8 cellular contexts compared by ENCODE assay signal in genomic region chr2:46179037-46179621, GRCh38.
A peak's percentile ranks its signal among the peaks of the same experiment; 100 is the strongest.
DNase-seq lines count a peak whose midpoint lies in the region; ATAC-seq and TF ChIP-seq lines count a peak whose summit lies in the region.

No MANE protein-coding gene starts in this region.

- H3K9me3 ChIP-seq in gastroesophageal sphincter (no peaks in the 10 kb centered on the region), skeletal muscle tissue (ENCODE audit: control insufficient read depth in 3 of 3, low read length in 3 of 3) (no peaks in the 10 kb centered on the region)

- H3K27ac Mint-ChIP-seq in activated T-helper 1 cell treated with anti-CD3 and anti-CD28 coated beads, Interleukin-12 subunit alpha, Interleukin-12 subunit beta, Interleukin-2, Interleukin-4 antibody, amounts not matched to agents 30 ng/mL and 10 ng/mL and 1 ng/mL, durations not matched to agents 14 hours and 24 hours and 36 hours = peak overlapping the region; percentile 65

- intact Hi-C loops in activated T-helper 1 cell treated with anti-CD3 and anti-CD28 coated beads, Interleukin-12 subunit alpha, Interleukin-12 subunit beta, Interleukin-2, Interleukin-4 antibody, amounts not matched to agents 30 ng/mL and 10 ng/mL and 1 ng/mL, durations not matched to agents 14 hours and 24 hours and 36 hours (cut with micrococcal nuclease) = loop anchor here (1.0 kb wide), 1 partner anchor 8 kb away; no protein-coding TSS in a partner anchor
- intact Hi-C loops in head of caudate nucleus (cut with DNase I) = no loop called here

- peak; percentile 95 for ATAC-seq in gastroesophageal sphincter

- H3K9me3 Mint-ChIP-seq in activated T-helper 1 cell treated with anti-CD3 and anti-CD28 coated beads, Interleukin-12 subunit alpha, Interleukin-12 subunit beta, Interleukin-2, Interleukin-4 antibody, amounts not matched to agents 30 ng/mL and 10 ng/mL and 1 ng/mL, durations not matched to agents 14 hours and 24 hours and 36 hours = no peaks in the 10 kb centered on the region

- no peak for TF ChIP-seq CTCF in gastroesophageal sphincter (IDR thresholded peaks at IDR 0.05)

- peak overlapping the region in 3 of 4 donors; percentile 2 to 61 (median 61) for H3K27ac ChIP-seq in gastroesophageal sphincter
- H3K27ac ChIP-seq in skeletal muscle tissue (ENCODE audit: low read depth, low read length) = peak overlapping the region; percentile 73

- DNase-seq in GM04503 (ENCODE audit: low read depth) (peak; percentile 92), M059J (ENCODE audit: low read depth) (peak; percentile 93), NCI-H446 (lab: John Stamatoyannopoulos, UW) (no peak), GF-D8 (lab: John Stamatoyannopoulos, UW) (no peak), head of caudate nucleus (no peak)
- DNase-seq in activated T-helper 1 cell treated with anti-CD3 and anti-CD28 coated beads, Interleukin-12 subunit alpha, Interleukin-12 subunit beta, Interleukin-2, Interleukin-4 antibody, amounts not matched to agents 30 ng/mL and 10 ng/mL and 1 ng/mL, durations not matched to agents 14 hours and 24 hours and 36 hours (ENCODE audit: low spot score) = peak; percentile 53

- peaks cover 1% of the 10 kb centered on the region for H3K36me3 Mint-ChIP-seq in activated T-helper 1 cell treated with anti-CD3 and anti-CD28 coated beads, Interleukin-12 subunit alpha, Interleukin-12 subunit beta, Interleukin-2, Interleukin-4 antibody, amounts not matched to agents 30 ng/mL and 10 ng/mL and 1 ng/mL, durations not matched to agents 14 hours and 24 hours and 36 hours (ENCODE audit: low read depth)

- TF ChIP-seq EP300 in gastroesophageal sphincter (IDR thresholded peaks at IDR 0.05) = no peak

- H3K9ac ChIP-seq in skeletal muscle tissue (ENCODE audit: low read depth in 1 of 3, low read length in 3 of 3) = peak overlapping the region in 2 of 3 donors; percentile 41 to 57

- H3K36me3 ChIP-seq in gastroesophageal sphincter (no peaks in the 10 kb centered on the region), skeletal muscle tissue (ENCODE audit: control insufficient read depth in 3 of 3, insufficient read depth in 3 of 3, low read length in 3 of 3) (no peaks in the 10 kb centered on the region)

- WGBS in gastroesophageal sphincter (ENCODE audit: low coverage in 1 of 2), 2 donors = 17 to 31% methylated on average over 2 to 3 of the region's 6 CpGs

- H3K27me3 ChIP-seq in gastroesophageal sphincter (no peaks in the 10 kb centered on the region), skeletal muscle tissue (ENCODE audit: control insufficient read depth in 3 of 3, insufficient read depth in 3 of 3, low read length in 3 of 3) (no peaks in the 10 kb centered on the region)

- peaks cover 25% of the 10 kb centered on the region for H3K4me1 Mint-ChIP-seq in activated T-helper 1 cell treated with anti-CD3 and anti-CD28 coated beads, Interleukin-12 subunit alpha, Interleukin-12 subunit beta, Interleukin-2, Interleukin-4 antibody, amounts not matched to agents 30 ng/mL and 10 ng/mL and 1 ng/mL, durations not matched to agents 14 hours and 24 hours and 36 hours (ENCODE audit: low read depth)

- peaks cover 3% of the 10 kb centered on the region for H3K27me3 Mint-ChIP-seq in activated T-helper 1 cell treated with anti-CD3 and anti-CD28 coated beads, Interleukin-12 subunit alpha, Interleukin-12 subunit beta, Interleukin-2, Interleukin-4 antibody, amounts not matched to agents 30 ng/mL and 10 ng/mL and 1 ng/mL, durations not matched to agents 14 hours and 24 hours and 36 hours (ENCODE audit: insufficient read depth)

- no peak overlapping the region for H3K4me3 ChIP-seq in gastroesophageal sphincter
- no peak overlapping the region for H3K4me3 ChIP-seq in skeletal muscle tissue (ENCODE audit: low read length in 3 of 3)

- peaks cover 0 to 17% (median 8%) of the 10 kb centered on the region in 3 donors for H3K4me1 ChIP-seq in gastroesophageal sphincter
- H3K4me1 ChIP-seq in skeletal muscle tissue (ENCODE audit: control insufficient read depth in 3 of 3, insufficient read depth in 3 of 3, low read length in 3 of 3) = peaks cover 10 to 12% (median 11%) of the 10 kb centered on the region in 3 donors

- H3K4me3 Mint-ChIP-seq in activated T-helper 1 cell treated with anti-CD3 and anti-CD28 coated beads, Interleukin-12 subunit alpha, Interleukin-12 subunit beta, Interleukin-2, Interleukin-4 antibody, amounts not matched to agents 30 ng/mL and 10 ng/mL and 1 ng/mL, durations not matched to agents 14 hours and 24 hours and 36 hours = no peak overlapping the region

- no peak for TF ChIP-seq POLR2A in gastroesophageal sphincter (IDR thresholded peaks at IDR 0.05)

Comparison
In these comparisons a context has a peak if more than half of its experiments do, and no peak if none do; other contexts are left out.
1. DNase-seq: peak in GM04503 (single experiment), M059J (single experiment) and activated T-helper 1 cell treated with anti-CD3 and anti-CD28 coated beads, Interleukin-12 subunit alpha, Interleukin-12 subunit beta, Interleukin-2, Interleukin-4 antibody, amounts not matched to agents 30 ng/mL and 10 ng/mL and 1 ng/mL, durations not matched to agents 14 hours and 24 hours and 36 hours (single experiment); none in NCI-H446 (0 of 2), GF-D8 (single experiment) and head of caudate nucleus (0 of 42).